Comparison of ENCODE assay signal across 7 cellular contexts in the genomic region with DNA sequence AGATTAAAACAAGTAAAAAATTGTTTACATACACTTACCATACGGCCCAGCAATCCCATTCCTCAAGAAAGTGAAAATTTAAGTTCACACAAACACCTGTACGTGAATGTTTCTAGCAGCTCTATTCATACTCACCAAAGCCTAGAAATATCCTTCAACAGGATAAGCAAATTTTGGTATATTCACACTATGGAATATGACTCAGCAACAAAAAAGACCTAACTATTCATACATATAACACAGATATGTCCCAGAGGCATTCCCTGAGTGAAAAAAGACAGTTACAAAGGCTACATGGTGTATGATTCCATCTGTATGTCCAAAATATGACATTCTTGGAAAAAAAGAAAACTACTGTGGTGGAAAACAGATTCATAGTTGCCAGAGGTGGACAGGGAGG.
"Had no signal": no experiment of that assay in that cellular context is flagged by ENCODE, and none has a peak within 500 bp of the region (broad histone marks: within the 10 kb centered on the region; RNA-seq: fewer than 3 reads in every experiment).

No MANE protein-coding gene starts in this region.

- ATAC-seq: HepG2 had no signal

- DNase-seq: IMR-90, KBM-7, KG1 had no signal

- H3K9ac ChIP-seq: KMS-11 had no signal

- FAIRE-seq: HepG2, HTR-8/SVneo had no signal

- H3K27ac ChIP-seq: HL-60, KMS-11 had no signal

- H3K4me2 ChIP-seq: KMS-11 had no signal
